20 cellular contexts compared by ENCODE assay signal in the genomic region with DNA sequence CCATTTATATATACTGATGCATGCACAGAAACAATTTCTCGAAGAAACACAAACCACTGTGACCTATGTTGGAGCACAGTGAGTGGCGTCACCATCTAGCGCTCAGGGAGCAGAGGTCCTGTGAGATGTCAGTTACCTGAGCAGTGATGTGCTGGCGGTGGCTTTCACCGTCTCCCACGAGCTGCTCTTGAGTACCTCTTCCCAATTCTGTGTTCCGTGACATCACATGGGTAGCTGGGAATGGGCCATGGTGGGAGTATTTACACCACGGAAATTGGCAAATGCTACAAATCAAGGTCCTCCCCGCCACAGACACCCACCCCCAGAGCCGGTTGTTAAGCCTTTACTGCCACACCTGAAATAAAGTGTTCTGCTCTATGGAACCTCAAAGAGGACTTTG. TPM values are rescaled to one million over a fixed set of nuclear protein-coding genes. Genes with fewer than 3 reads are reported as not detected.
"Had no signal": no experiment of that assay in that cellular context is flagged by ENCODE, and none has a peak within 500 bp of the region (broad histone marks: within the 10 kb centered on the region; RNA-seq: fewer than 3 reads in every experiment).

No MANE protein-coding gene starts in this region.

- H3K4me1 ChIP-seq: colonic mucosa, esophagus muscularis mucosa, gastrocnemius medialis, left lung, lower lobe of right lung had no signal

- ATAC-seq: gastrocnemius medialis, left cardiac atrium, left lung, left ventricle myocardium superior, lower lobe of right lung had no signal

- H3K4me3 Mint-ChIP-seq: dendritic cell treated with granulocyte-macrophage colony-stimulating factor and Interleukin-4, amounts not matched to agents 40 ng/mL and 50 ng/mL, for 4 days had no signal

- H3K27ac ChIP-seq: colonic mucosa, esophagus muscularis mucosa, gastrocnemius medialis, heart right ventricle, left lung, lower lobe of right lung had no signal

- DNase-seq: cerebellar nuclear complex; colonic mucosa; cortex of kidney; effector CD8-positive, alpha-beta T cell; foreskin fibroblast; foreskin melanocyte; gastrocnemius medialis; heart right ventricle; hippocampal formation; left cardiac atrium; left lung; left ventricle myocardium superior; lower lobe of right lung; mesenchymal stem cell; midbrain had no signal

- H3K9me3 ChIP-seq: colonic mucosa, esophagus muscularis mucosa, gastrocnemius medialis, heart right ventricle, left lung, lower lobe of right lung had no signal

- H3K27ac Mint-ChIP-seq: dendritic cell treated with granulocyte-macrophage colony-stimulating factor and Interleukin-4, amounts not matched to agents 40 ng/mL and 50 ng/mL, for 4 days had no signal

- H3K4me3 ChIP-seq: colonic mucosa, esophagus muscularis mucosa, gastrocnemius medialis, heart right ventricle, left lung, lower lobe of right lung had no signal

- H3K36me3 ChIP-seq: colonic mucosa, esophagus muscularis mucosa, gastrocnemius medialis, heart right ventricle, left lung, lower lobe of right lung had no signal

- H3K9me3 Mint-ChIP-seq: dendritic cell treated with granulocyte-macrophage colony-stimulating factor and Interleukin-4, amounts not matched to agents 40 ng/mL and 50 ng/mL, for 4 days had no signal

- H3K27me3 ChIP-seq: colonic mucosa had no signal

RNA-seq across cellular contexts. Expression of gene GBX2, which starts 24.4 kb away (rescaled TPM):
- total RNA-seq: colonic mucosa, esophagus muscularis mucosa, gastrocnemius medialis, left cardiac atrium, left lung, left ventricle myocardium superior, lower lobe of right lung, mononuclear cell, mucosa of gallbladder had no signal
- polyA plus RNA-seq: esophagus had no signal
